ENCODE assay signal across 9 cellular contexts in the genomic region with DNA sequence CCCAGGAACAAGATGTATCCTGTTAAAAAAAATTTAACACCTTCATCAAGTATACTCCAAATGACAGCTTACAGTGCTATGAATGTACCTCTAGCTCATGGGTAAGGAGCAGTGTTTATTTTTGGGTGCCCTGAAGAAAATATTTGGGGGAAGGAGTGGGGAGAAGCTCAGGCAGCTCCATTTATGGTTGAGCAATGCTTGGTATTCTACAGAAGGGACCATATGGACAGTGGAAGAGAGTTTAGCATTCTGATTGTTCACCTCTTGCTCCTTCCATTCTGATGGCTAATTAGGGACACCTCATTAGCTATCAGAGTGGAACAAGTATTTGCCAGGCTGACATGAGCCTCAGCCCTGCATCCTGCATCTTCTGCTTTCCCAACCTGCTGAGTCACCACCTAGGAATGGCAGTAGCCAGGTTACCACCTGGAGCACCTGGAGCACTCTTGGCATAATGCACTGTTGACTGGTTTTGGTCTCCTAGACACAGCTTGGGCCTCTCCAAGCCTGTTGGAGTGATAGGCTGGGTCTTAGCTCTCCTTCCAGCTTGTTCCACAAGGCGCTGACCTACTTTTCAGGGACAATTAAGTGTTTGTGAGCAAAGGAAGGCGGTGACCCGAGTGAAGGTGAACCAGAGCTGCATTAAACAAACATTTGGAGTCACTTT.
A peak's percentile ranks its signal among the peaks of the same experiment; 100 is the strongest.
DNase-seq lines count a peak whose midpoint lies in the region; ATAC-seq and TF ChIP-seq lines count a peak whose summit lies in the region.
"Had no signal": no experiment of that assay in that cellular context is flagged by ENCODE, and none has a peak within 500 bp of the region (broad histone marks: within the 10 kb centered on the region; RNA-seq: fewer than 3 reads in every experiment).

No MANE protein-coding gene starts in this region.

- intact Hi-C loops in PC-3 (cut with micrococcal nuclease): no loop called here
- intact Hi-C loops in heart left ventricle (cut with DNase I): loop anchor here in 2 of 10 donors (5.0 kb wide), 2 partner anchors 35 to 40 kb away; no protein-coding TSS in a partner anchor

- H3K27ac ChIP-seq in PC-3 (ENCODE audit: low read length): peak overlapping the region; percentile 35
- H3K27ac ChIP-seq in heart left ventricle: peak overlapping the region in 4 of 12 donors; percentile 3 to 59 (median 30)

- WGBS in heart left ventricle, 4 donors: 74 to 80% (median 79%) methylated on average over 3 of the region's 3 CpGs

- no peak overlapping the region for H2AFZ ChIP-seq in PC-3 (ENCODE audit: low read length)

- POLR2A ChIA-PET in PC-3 (lab: Charles Lee; ENCODE audit: unreplicated experiment): interaction anchor here (0.7 to 0.9 kb wide), 2 partner anchors 16 to 1377 kb away, joined by 4 read pairs; a partner anchor contains a TSS

- DNase-seq in PC-3 (peak; percentile 93), heart left ventricle (no peak), progenitor cell of endocrine pancreas (ENCODE audit: low spot score, unreplicated experiment) (no peak), NCI-H2227 treated with DMSO at 0.1 percent for 48 hours (lab: John Stamatoyannopoulos, UW) (no peak)
- DNase-seq in activated effector memory CD4-positive, alpha-beta T cell treated with anti-CD3 and anti-CD28 coated beads, Interleukin-2, amount 50 U/mL, for 16 hours: no peak
- DNase-seq: activated T-cell treated with anti-CD3 and anti-CD28 coated beads for 4 hours had no signal

- ATAC-seq in PC-3: peak; percentile 90
- ATAC-seq in heart left ventricle: peak in 3 of 4 donors; percentile 45 to 64 (median 54)
- ATAC-seq in GM21737 (IDR thresholded peaks at IDR 0.05; ENCODE audit: unreplicated experiment): no peak
- no peak for ATAC-seq in GM18511 (IDR thresholded peaks at IDR 0.05; ENCODE audit: unreplicated experiment)

- H3K27me3 ChIP-seq in PC-3 (ENCODE audit: low read length) (no peaks in the 10 kb centered on the region), heart left ventricle (no peaks in the 10 kb centered on the region)

- H3K36me3 Mint-ChIP-seq in progenitor cell of endocrine pancreas (ENCODE audit: insufficient read depth): peaks cover 2% of the 10 kb centered on the region

- no TSS peak for BruUV-seq in PC-3 (replicated peaks; lab: Mats Ljungman, UMichigan)

- no peaks in the 10 kb centered on the region for H3K9me3 Mint-ChIP-seq in progenitor cell of endocrine pancreas (ENCODE audit: low read depth)

- no peak overlapping the region for H3K4me3 Mint-ChIP-seq in progenitor cell of endocrine pancreas (ENCODE audit: low read depth)

- H3F3A ChIP-seq in PC-3 (ENCODE audit: low read length, unreplicated experiment): no peaks in the 10 kb centered on the region

- H3K36me3 ChIP-seq in ES-I3 (ENCODE audit: insufficient read depth, low read length): no peaks in the 10 kb centered on the region
- no peaks in the 10 kb centered on the region for H3K36me3 ChIP-seq in PC-3 (ENCODE audit: low read depth, low read length)
- H3K36me3 ChIP-seq in heart left ventricle: no peaks in the 10 kb centered on the region

- no peak for TF ChIP-seq CTCF in PC-3 (conservative IDR thresholded peaks at IDR 0.05; ENCODE audit: low read depth, low read length)
- TF ChIP-seq CTCF in heart left ventricle (IDR thresholded peaks at IDR 0.05): no peak
- TF ChIP-seq CTCF in progenitor cell of endocrine pancreas (IDR thresholded peaks at IDR 0.05; ENCODE audit: unreplicated experiment): no peak

- peaks cover 17% of the 10 kb centered on the region for H3K4me1 Mint-ChIP-seq in progenitor cell of endocrine pancreas (ENCODE audit: low read depth)

- H3K9me3 ChIP-seq in ES-I3 (ENCODE audit: control insufficient read depth, insufficient read depth, low read length): no peaks in the 10 kb centered on the region
- no peaks in the 10 kb centered on the region for H3K9me3 ChIP-seq in PC-3 (ENCODE audit: low read length)
- H3K9me3 ChIP-seq in heart left ventricle: no peaks in the 10 kb centered on the region

- H3K4me2 ChIP-seq in PC-3 (ENCODE audit: low read length): peak overlapping the region; percentile 15; the same call in 1 of the 2 replicates

- H3K4me1 ChIP-seq in ES-I3 (ENCODE audit: insufficient read depth, low read length) (peaks cover 34% of the 10 kb centered on the region), PC-3 (ENCODE audit: insufficient read depth, low read length) (peaks cover 18% of the 10 kb centered on the region), heart left ventricle (peaks cover 0 to 42% (median 23%) of the 10 kb centered on the region in 12 donors)

- H3K27ac Mint-ChIP-seq in progenitor cell of endocrine pancreas: peak overlapping the region; percentile 49

- peak overlapping the region; percentile 2; the same call in 1 of the 2 replicates for H3K9ac ChIP-seq in ES-I3 (ENCODE audit: low read depth, low read length)
- H3K9ac ChIP-seq in PC-3 (ENCODE audit: low read length): no peak overlapping the region

- no peaks in the 10 kb centered on the region for H3K9me2 ChIP-seq in PC-3 (replicated peaks; ENCODE audit: low read length)

- TF ChIP-seq POLR2A in heart left ventricle (IDR thresholded peaks at IDR 0.05): no peak

- H3K4me3 ChIP-seq in PC-3 (ENCODE audit: low read length) (no peak overlapping the region), heart left ventricle (no peak overlapping the region)

- no peaks in the 10 kb centered on the region for H3K27me3 Mint-ChIP-seq in progenitor cell of endocrine pancreas

- CTCF ChIA-PET in PC-3 (lab: Charles Lee): interaction anchor here (0.9 kb wide), 1 partner anchor 49 kb away, joined by 4 read pairs; no protein-coding TSS in a partner anchor

- H3K79me2 ChIP-seq in PC-3 (ENCODE audit: low read length): peaks cover 52% of the 10 kb centered on the region

- H4K20me1 ChIP-seq in PC-3 (ENCODE audit: low read length): 0 out of 2 replicates have a peak, but pooled peaks cover 2% of the 10 kb centered on the region

Comparison
In these comparisons a context has a peak if more than half of its experiments do, and no peak if none do; other contexts are left out.
1. ATAC-seq: peak in PC-3 (single experiment) and heart left ventricle (3 of 4); none in GM21737 (single experiment) and GM18511 (single experiment).